Comparison of ENCODE assay signal across 16 cellular contexts in genomic region chr2:127060264-127060945, GRCh38.
"Had no signal": no experiment of that assay in that cellular context is flagged by ENCODE, and none has a peak within 500 bp of the region (broad histone marks: within the 10 kb centered on the region; RNA-seq: fewer than 3 reads in every experiment).

No MANE protein-coding gene starts in this region.

- DNase-seq: effector memory CD8-positive, alpha-beta T cell; esophagus squamous epithelium; foreskin fibroblast; kidney; left cardiac atrium; left ventricle myocardium superior; naive thymus-derived CD8-positive, alpha-beta T cell; nucleus accumbens; stimulated activated CD4-positive, alpha-beta T cell treated with anti-CD3 and anti-CD28 coated beads, Interleukin-2, amount 100 ng/mL, for 24 hours; stimulated activated naive CD4-positive, alpha-beta T cell treated with Interleukin-2 at 50 U/mL for 16 hours; thyroid gland had no signal

- H3K9me3 ChIP-seq: esophagus squamous epithelium, mucosa of descending colon, pancreas, suprapubic skin, thyroid gland had no signal

- H3K27me3 ChIP-seq: esophagus squamous epithelium, pancreas, suprapubic skin, thyroid gland had no signal

- H3K4me1 ChIP-seq: pancreas had no signal

- H3K36me3 ChIP-seq: pancreas, thyroid gland had no signal

- ATAC-seq: effector memory CD8-positive, alpha-beta T cell; left cardiac atrium; left ventricle myocardium superior; mucosa of descending colon; naive thymus-derived CD8-positive, alpha-beta T cell; pancreas; sciatic nerve had no signal

- H3K27ac ChIP-seq: esophagus squamous epithelium, pancreas, skin epidermis, suprapubic skin, thyroid gland had no signal

- H3K4me3 ChIP-seq: esophagus squamous epithelium, mucosa of descending colon, pancreas, skin epidermis, suprapubic skin, thyroid gland had no signal
